ENCODE assay signal across 1 cellular context in genomic region chr11:44565008-44565745, GRCh38.
TF ChIP-seq lines count a peak whose summit lies in the region.

TSS of gene CD82 (plus strand) at chr11:44565663. CDS start at chr11:44594663, 29,000 bp downstream.

TF ChIP-seq in K562, 482 proteins besides CTCF, POLR2A, EP300 and RAD21 (continued from another document):
- no peak for TF ChIP-seq YBX1 (IDR thresholded peaks at IDR 0.05)
- no peak for TF ChIP-seq PPARD (CRISPR knock-in tag; IDR thresholded peaks at IDR 0.05)
- no peak for TF ChIP-seq E2F4 (CRISPR knock-in tag; IDR thresholded peaks at IDR 0.05; ENCODE audit: low read depth)
- TF ChIP-seq RFX1 (IDR thresholded peaks at IDR 0.05), result no peak
- peak; percentile 72 for TF ChIP-seq EGR1 (conservative IDR thresholded peaks at IDR 0.05)
- no peak for TF ChIP-seq CREB3L1 (IDR thresholded peaks at IDR 0.05; ENCODE audit: borderline replicate concordance, low read depth)
- TF ChIP-seq HMGN3 (IDR thresholded peaks at IDR 0.05; ENCODE audit: borderline replicate concordance, extremely low read depth, insufficient read length, low read depth, low read length), result peak; percentile 71
- TF ChIP-seq POLR2AphosphoS5 (IDR thresholded peaks at IDR 0.05; ENCODE audit: control insufficient read depth, insufficient read depth, low read depth, low read length), result no peak
- TF ChIP-seq TAF7 (tag; IDR thresholded peaks at IDR 0.05), result 0 out of 2 replicates have a peak, but pooled peaks have one; percentile 38
- TF ChIP-seq POU5F1 (IDR thresholded peaks at IDR 0.05; ENCODE audit: borderline replicate concordance, low read depth, low read length, partially characterized antibody), result no peak
- TF ChIP-seq MYNN (IDR thresholded peaks at IDR 0.05), result no peak
- no peak for TF ChIP-seq MYNN (CRISPR knock-in tag; IDR thresholded peaks at IDR 0.05)
- no peak for TF ChIP-seq ATF7 (IDR thresholded peaks at IDR 0.05)
- no peak for TF ChIP-seq SPI1 (IDR thresholded peaks at IDR 0.05; ENCODE audit: borderline replicate concordance, low read depth, low read length)
- TF ChIP-seq DPF2 (IDR thresholded peaks at IDR 0.05), result 0 out of 2 replicates have a peak, but pooled peaks have one; percentile 7
- TF ChIP-seq PHF21A (IDR thresholded peaks at IDR 0.05; ENCODE audit: borderline replicate concordance, low read depth), result no peak
TF ChIP-seq in K562: peak in this region for 46.
